8 cellular contexts compared by ENCODE assay signal in genomic region chr10:73874267-73875138, GRCh38. TPM values are rescaled to one million over a fixed set of nuclear protein-coding genes. Genes with fewer than 3 reads are reported as not detected.
DNase-seq lines count a peak whose midpoint lies in the region; ATAC-seq and TF ChIP-seq lines count a peak whose summit lies in the region.

Gene CAMK2G (minus strand): TSS chr10:73874555. CDS start chr10:73874461, 94 bp downstream.

- H3K27ac ChIP-seq in colonic mucosa = peak within 1 kb of the TSS; percentile 65

- no peaks in the 10 kb centered on the region for H3K36me3 ChIP-seq in colonic mucosa

- peak within 1 kb of the TSS; percentile 69 to 73 for H3K9ac ChIP-seq in colonic mucosa (ENCODE audit: low read depth in 2 of 2, low read length in 2 of 2)

- POLR2A ChIA-PET in AG04449 (lab: Yijun Ruan, JAX) = interaction anchor here (1.2 kb wide), 1 partner anchor 24 kb away, joined by 6 read pairs; no protein-coding TSS in a partner anchor

- CTCF ChIA-PET in AG04449 (lab: Yijun Ruan, JAX) = interaction anchor here (1.2 to 17.1 kb wide), 6 partner anchors 11 to 100 kb away, joined by 3 to 518 read pairs (median 10); no protein-coding TSS in a partner anchor

- intact Hi-C loops in colonic mucosa (cut with DNase I) = no loop called here

- no peak for DNase-seq in AG04449 (ENCODE audit: low read depth, low spot score)
- DNase-seq in NCI-H526 treated with DMSO at 0.1 percent for 48 hours (lab: John Stamatoyannopoulos, UW) = peak; percentile 16
- peak; percentile 86 for DNase-seq in activated CD4-positive, alpha-beta T cell treated with anti-CD3 and anti-CD28 coated beads for 48 hours
- peak; percentile 87 for DNase-seq in colonic mucosa
- DNase-seq in left kidney (ENCODE audit: low read depth, low spot score) = peak; percentile 91
- peak; percentile 76 to 83 for DNase-seq in stimulated activated CD4-positive, alpha-beta T cell treated with anti-CD3 and anti-CD28 coated beads, Interleukin-2, amount 100 ng/mL, for 24 hours

- TF ChIP-seq CTCF in AG04449 (IDR thresholded peaks at IDR 0.05; ENCODE audit: insufficient read depth, low read length, missing control alignments) (no peak), colonic mucosa (IDR thresholded peaks at IDR 0.05) (no peak)

- no peaks in the 10 kb centered on the region for H3K9me3 ChIP-seq in colonic mucosa

- no peaks in the 10 kb centered on the region for H3K27me3 ChIP-seq in colonic mucosa

- peaks cover 7% of the 10 kb centered on the region for H3K4me1 ChIP-seq in colonic mucosa

- peak; percentile 50 for ATAC-seq in GM18870 (IDR thresholded peaks at IDR 0.05; ENCODE audit: unreplicated experiment)
- peak; percentile 83 for ATAC-seq in HG03108 (IDR thresholded peaks at IDR 0.05; ENCODE audit: unreplicated experiment)

- H3K4me3 ChIP-seq in AG04449 (ENCODE audit: low read depth, low read length) (peak within 1 kb of the TSS; percentile 76), colonic mucosa (peak within 1 kb of the TSS; percentile 65)

RNA-seq across cellular contexts. Expression of gene CAMK2G, which starts in this region (rescaled TPM):
- 10 to 100 TPM; 40.0 to 45.8 TPM for total RNA-seq in colonic mucosa
